1 cellular context compared by ENCODE assay signal in the genomic region with DNA sequence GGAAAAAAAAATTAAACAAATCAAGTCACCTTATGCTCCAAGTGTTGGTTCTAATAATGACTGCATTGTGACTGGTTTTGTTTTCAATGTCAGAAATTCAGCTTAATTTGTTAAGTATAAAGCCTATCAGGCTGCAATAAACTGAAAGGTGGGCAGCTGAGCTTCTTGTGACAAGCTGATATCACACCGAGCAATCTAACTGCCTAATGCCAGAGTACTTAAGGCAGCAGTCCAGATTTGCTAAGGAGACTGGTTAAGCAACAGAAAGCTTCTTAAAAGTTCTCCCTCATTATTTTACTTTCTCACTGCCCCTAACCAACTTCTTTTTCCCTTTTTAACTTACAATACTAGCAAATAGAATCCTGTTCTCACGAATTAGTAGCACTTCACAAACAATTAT.
TF ChIP-seq lines count a peak whose summit lies in the region.

No MANE protein-coding gene starts in this region.

TF ChIP-seq in WTC11, 78 proteins besides CTCF, POLR2A, EP300 and RAD21 (continued from another document):
- TF ChIP-seq STAT6 (CRISPR knock-in tag; conservative IDR thresholded peaks at IDR 0.05; ENCODE audit: low read depth) (no peak), ZNF671 (CRISPR knock-in tag; IDR thresholded peaks at IDR 0.05) (no peak), NR1H2 (CRISPR knock-in tag; IDR thresholded peaks at IDR 0.05) (no peak), MAX (CRISPR knock-in tag; IDR thresholded peaks at IDR 0.05) (no peak), RELA (CRISPR knock-in tag; IDR thresholded peaks at IDR 0.05; ENCODE audit: borderline replicate concordance) (no peak), NFYB (CRISPR knock-in tag; conservative IDR thresholded peaks at IDR 0.05; ENCODE audit: low read depth) (no peak)
- TF ChIP-seq, protein P1, sequence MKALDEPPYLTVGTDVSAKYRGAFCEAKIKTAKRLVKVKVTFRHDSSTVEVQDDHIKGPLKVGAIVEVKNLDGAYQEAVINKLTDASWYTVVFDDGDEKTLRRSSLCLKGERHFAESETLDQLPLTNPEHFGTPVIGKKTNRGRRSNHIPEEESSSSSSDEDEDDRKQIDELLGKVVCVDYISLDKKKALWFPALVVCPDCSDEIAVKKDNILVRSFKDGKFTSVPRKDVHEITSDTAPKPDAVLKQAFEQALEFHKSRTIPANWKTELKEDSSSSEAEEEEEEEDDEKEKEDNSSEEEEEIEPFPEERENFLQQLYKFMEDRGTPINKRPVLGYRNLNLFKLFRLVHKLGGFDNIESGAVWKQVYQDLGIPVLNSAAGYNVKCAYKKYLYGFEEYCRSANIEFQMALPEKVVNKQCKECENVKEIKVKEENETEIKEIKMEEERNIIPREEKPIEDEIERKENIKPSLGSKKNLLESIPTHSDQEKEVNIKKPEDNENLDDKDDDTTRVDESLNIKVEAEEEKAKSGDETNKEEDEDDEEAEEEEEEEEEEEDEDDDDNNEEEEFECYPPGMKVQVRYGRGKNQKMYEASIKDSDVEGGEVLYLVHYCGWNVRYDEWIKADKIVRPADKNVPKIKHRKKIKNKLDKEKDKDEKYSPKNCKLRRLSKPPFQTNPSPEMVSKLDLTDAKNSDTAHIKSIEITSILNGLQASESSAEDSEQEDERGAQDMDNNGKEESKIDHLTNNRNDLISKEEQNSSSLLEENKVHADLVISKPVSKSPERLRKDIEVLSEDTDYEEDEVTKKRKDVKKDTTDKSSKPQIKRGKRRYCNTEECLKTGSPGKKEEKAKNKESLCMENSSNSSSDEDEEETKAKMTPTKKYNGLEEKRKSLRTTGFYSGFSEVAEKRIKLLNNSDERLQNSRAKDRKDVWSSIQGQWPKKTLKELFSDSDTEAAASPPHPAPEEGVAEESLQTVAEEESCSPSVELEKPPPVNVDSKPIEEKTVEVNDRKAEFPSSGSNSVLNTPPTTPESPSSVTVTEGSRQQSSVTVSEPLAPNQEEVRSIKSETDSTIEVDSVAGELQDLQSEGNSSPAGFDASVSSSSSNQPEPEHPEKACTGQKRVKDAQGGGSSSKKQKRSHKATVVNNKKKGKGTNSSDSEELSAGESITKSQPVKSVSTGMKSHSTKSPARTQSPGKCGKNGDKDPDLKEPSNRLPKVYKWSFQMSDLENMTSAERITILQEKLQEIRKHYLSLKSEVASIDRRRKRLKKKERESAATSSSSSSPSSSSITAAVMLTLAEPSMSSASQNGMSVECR (CRISPR knock-in tag; IDR thresholded peaks at IDR 0.05; ENCODE audit: borderline replicate concordance): no peak
